In genomic region chr3:105367063-105367405, GRCh38 we compare ENCODE assay signal across 1 cellular context.
TF ChIP-seq lines count a peak whose summit lies in the region.

No MANE protein-coding gene starts in this region.

TF ChIP-seq in HepG2, 621 proteins besides CTCF, POLR2A, EP300 and RAD21 (continued from another document):
- TF ChIP-seq, protein P1, sequence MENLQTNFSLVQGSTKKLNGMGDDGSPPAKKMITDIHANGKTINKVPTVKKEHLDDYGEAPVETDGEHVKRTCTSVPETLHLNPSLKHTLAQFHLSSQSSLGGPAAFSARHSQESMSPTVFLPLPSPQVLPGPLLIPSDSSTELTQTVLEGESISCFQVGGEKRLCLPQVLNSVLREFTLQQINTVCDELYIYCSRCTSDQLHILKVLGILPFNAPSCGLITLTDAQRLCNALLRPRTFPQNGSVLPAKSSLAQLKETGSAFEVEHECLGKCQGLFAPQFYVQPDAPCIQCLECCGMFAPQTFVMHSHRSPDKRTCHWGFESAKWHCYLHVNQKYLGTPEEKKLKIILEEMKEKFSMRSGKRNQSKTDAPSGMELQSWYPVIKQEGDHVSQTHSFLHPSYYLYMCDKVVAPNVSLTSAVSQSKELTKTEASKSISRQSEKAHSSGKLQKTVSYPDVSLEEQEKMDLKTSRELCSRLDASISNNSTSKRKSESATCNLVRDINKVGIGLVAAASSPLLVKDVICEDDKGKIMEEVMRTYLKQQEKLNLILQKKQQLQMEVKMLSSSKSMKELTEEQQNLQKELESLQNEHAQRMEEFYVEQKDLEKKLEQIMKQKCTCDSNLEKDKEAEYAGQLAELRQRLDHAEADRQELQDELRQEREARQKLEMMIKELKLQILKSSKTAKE (CRISPR knock-in tag; IDR thresholded peaks at IDR 0.05; ENCODE audit: borderline replicate concordance): no peak
- TF ChIP-seq ZBTB7A (CRISPR knock-in tag; IDR thresholded peaks at IDR 0.05): no peak
- TF ChIP-seq DBP (CRISPR knock-in tag; IDR thresholded peaks at IDR 0.05; ENCODE audit: not compliant biosample characterization): no peak
- TF ChIP-seq ATF5 (CRISPR knock-in tag; IDR thresholded peaks at IDR 0.05; ENCODE audit: low read depth): no peak
- no peak for TF ChIP-seq KAT2B (IDR thresholded peaks at IDR 0.05; ENCODE audit: borderline replicate concordance, low read depth, low read length)
- TF ChIP-seq SSRP1 (CRISPR knock-in tag; IDR thresholded peaks at IDR 0.05): no peak
- no peak for TF ChIP-seq ZNF674 (CRISPR knock-in tag; IDR thresholded peaks at IDR 0.05; ENCODE audit: low read depth)
- TF ChIP-seq ZNF615 (CRISPR knock-in tag; IDR thresholded peaks at IDR 0.05; ENCODE audit: borderline replicate concordance): no peak
- no peak for TF ChIP-seq ZMYM3 (CRISPR knock-in tag; IDR thresholded peaks at IDR 0.05)
- TF ChIP-seq NFKBIZ (CRISPR knock-in tag; IDR thresholded peaks at IDR 0.05): no peak
- no peak for TF ChIP-seq NFE2L2 (IDR thresholded peaks at IDR 0.05; ENCODE audit: low read length)
- TF ChIP-seq ZNF30 (CRISPR knock-in tag; IDR thresholded peaks at IDR 0.05): 0 out of 2 replicates have a peak, but pooled peaks have one; percentile 9
- TF ChIP-seq SAFB2 (CRISPR knock-in tag; IDR thresholded peaks at IDR 0.05; ENCODE audit: borderline replicate concordance, low read depth): peak; percentile 68
- TF ChIP-seq ZNF546 (CRISPR knock-in tag; conservative IDR thresholded peaks at IDR 0.05): 0 out of 2 replicates have a peak, but pooled peaks have one; percentile 54
- 0 out of 2 replicates have a peak, but pooled peaks have one; percentile 0 for TF ChIP-seq SMYD3 (CRISPR knock-in tag; IDR thresholded peaks at IDR 0.05)
- no peak for TF ChIP-seq ZNF331 (CRISPR knock-in tag; IDR thresholded peaks at IDR 0.05)
- no peak for TF ChIP-seq ZNF589 (CRISPR knock-in tag; conservative IDR thresholded peaks at IDR 0.05)
- TF ChIP-seq ZNF749 (CRISPR knock-in tag; IDR thresholded peaks at IDR 0.05; ENCODE audit: borderline replicate concordance): no peak
- TF ChIP-seq GLI4 (CRISPR knock-in tag; IDR thresholded peaks at IDR 0.05; ENCODE audit: borderline replicate concordance): no peak
- peak; percentile 12; the same call in 1 of the 2 replicates for TF ChIP-seq SIN3A (IDR thresholded peaks at IDR 0.05; ENCODE audit: borderline replicate concordance, low read depth, low read length)
- TF ChIP-seq ZNF639 (CRISPR knock-in tag; conservative IDR thresholded peaks at IDR 0.05): no peak
- no peak for TF ChIP-seq ZNF724P (CRISPR knock-in tag; IDR thresholded peaks at IDR 0.05; ENCODE audit: borderline replicate concordance)
- no peak for TF ChIP-seq E2F1 (CRISPR knock-in tag; IDR thresholded peaks at IDR 0.05)
- no peak for TF ChIP-seq ZNF660 (CRISPR knock-in tag; IDR thresholded peaks at IDR 0.05; ENCODE audit: borderline replicate concordance, low read depth)
- TF ChIP-seq SNAPC2 (CRISPR knock-in tag; IDR thresholded peaks at IDR 0.05): 0 out of 2 replicates have a peak, but pooled peaks have one; percentile 6
- no peak for TF ChIP-seq HOXA5 (CRISPR knock-in tag; IDR thresholded peaks at IDR 0.05)
- no peak for TF ChIP-seq HNF4A (CRISPR knock-in tag; IDR thresholded peaks at IDR 0.05)
- TF ChIP-seq, protein P2, sequence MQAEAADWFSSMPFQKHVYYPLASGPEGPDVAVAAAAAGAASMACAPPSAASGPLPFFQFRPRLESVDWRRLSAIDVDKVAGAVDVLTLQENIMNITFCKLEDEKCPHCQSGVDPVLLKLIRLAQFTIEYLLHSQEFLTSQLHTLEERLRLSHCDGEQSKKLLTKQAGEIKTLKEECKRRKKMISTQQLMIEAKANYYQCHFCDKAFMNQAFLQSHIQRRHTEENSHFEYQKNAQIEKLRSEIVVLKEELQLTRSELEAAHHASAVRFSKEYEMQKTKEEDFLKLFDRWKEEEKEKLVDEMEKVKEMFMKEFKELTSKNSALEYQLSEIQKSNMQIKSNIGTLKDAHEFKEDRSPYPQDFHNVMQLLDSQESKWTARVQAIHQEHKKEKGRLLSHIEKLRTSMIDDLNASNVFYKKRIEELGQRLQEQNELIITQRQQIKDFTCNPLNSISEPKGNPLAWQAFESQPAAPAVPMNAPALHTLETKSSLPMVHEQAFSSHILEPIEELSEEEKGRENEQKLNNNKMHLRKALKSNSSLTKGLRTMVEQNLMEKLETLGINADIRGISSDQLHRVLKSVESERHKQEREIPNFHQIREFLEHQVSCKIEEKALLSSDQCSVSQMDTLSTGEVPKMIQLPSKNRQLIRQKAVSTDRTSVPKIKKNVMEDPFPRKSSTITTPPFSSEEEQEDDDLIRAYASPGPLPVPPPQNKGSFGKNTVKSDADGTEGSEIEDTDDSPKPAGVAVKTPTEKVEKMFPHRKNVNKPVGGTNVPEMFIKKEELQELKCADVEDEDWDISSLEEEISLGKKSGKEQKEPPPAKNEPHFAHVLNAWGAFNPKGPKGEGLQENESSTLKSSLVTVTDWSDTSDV (CRISPR knock-in tag; IDR thresholded peaks at IDR 0.05): no peak
- no peak for TF ChIP-seq ZNF20 (CRISPR knock-in tag; IDR thresholded peaks at IDR 0.05)
- 0 out of 2 replicates have a peak, but pooled peaks have one; percentile 1 for TF ChIP-seq ZBTB38 (CRISPR knock-in tag; IDR thresholded peaks at IDR 0.05)
- no peak for TF ChIP-seq GABPB1 (CRISPR knock-in tag; IDR thresholded peaks at IDR 0.05)
- TF ChIP-seq ZNF562 (CRISPR knock-in tag; IDR thresholded peaks at IDR 0.05; ENCODE audit: borderline replicate concordance): no peak
- no peak for TF ChIP-seq LCORL (IDR thresholded peaks at IDR 0.05)
- no peak; the same call in 1 of the 2 replicates for TF ChIP-seq LCORL (CRISPR knock-in tag; IDR thresholded peaks at IDR 0.05)
- no peak for TF ChIP-seq ZNF776 (CRISPR knock-in tag; IDR thresholded peaks at IDR 0.05)
- TF ChIP-seq ZBTB49 (CRISPR knock-in tag; IDR thresholded peaks at IDR 0.05; ENCODE audit: borderline replicate concordance): no peak
- TF ChIP-seq SMAD3 (CRISPR knock-in tag; IDR thresholded peaks at IDR 0.05): no peak
- TF ChIP-seq, protein P3, sequence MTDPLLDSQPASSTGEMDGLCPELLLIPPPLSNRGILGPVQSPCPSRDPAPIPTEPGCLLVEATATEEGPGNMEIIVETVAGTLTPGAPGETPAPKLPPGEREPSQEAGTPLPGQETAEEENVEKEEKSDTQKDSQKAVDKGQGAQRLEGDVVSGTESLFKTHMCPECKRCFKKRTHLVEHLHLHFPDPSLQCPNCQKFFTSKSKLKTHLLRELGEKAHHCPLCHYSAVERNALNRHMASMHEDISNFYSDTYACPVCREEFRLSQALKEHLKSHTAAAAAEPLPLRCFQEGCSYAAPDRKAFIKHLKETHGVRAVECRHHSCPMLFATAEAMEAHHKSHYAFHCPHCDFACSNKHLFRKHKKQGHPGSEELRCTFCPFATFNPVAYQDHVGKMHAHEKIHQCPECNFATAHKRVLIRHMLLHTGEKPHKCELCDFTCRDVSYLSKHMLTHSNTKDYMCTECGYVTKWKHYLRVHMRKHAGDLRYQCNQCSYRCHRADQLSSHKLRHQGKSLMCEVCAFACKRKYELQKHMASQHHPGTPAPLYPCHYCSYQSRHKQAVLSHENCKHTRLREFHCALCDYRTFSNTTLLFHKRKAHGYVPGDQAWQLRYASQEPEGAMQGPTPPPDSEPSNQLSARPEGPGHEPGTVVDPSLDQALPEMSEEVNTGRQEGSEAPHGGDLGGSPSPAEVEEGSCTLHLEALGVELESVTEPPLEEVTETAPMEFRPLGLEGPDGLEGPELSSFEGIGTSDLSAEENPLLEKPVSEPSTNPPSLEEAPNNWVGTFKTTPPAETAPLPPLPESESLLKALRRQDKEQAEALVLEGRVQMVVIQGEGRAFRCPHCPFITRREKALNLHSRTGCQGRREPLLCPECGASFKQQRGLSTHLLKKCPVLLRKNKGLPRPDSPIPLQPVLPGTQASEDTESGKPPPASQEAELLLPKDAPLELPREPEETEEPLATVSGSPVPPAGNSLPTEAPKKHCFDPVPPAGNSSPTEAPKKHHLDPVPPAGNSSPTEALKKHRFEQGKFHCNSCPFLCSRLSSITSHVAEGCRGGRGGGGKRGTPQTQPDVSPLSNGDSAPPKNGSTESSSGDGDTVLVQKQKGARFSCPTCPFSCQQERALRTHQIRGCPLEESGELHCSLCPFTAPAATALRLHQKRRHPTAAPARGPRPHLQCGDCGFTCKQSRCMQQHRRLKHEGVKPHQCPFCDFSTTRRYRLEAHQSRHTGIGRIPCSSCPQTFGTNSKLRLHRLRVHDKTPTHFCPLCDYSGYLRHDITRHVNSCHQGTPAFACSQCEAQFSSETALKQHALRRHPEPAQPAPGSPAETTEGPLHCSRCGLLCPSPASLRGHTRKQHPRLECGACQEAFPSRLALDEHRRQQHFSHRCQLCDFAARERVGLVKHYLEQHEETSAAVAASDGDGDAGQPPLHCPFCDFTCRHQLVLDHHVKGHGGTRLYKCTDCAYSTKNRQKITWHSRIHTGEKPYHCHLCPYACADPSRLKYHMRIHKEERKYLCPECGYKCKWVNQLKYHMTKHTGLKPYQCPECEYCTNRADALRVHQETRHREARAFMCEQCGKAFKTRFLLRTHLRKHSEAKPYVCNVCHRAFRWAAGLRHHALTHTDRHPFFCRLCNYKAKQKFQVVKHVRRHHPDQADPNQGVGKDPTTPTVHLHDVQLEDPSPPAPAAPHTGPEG (CRISPR knock-in tag; IDR thresholded peaks at IDR 0.05): no peak
- TF ChIP-seq ZBTB8A (CRISPR knock-in tag; IDR thresholded peaks at IDR 0.05; ENCODE audit: borderline replicate concordance, low read depth): no peak; the same call in 1 of the 2 replicates
- TF ChIP-seq MEIS2 (CRISPR knock-in tag; IDR thresholded peaks at IDR 0.05): no peak
- no peak for TF ChIP-seq ZNF460 (CRISPR knock-in tag; IDR thresholded peaks at IDR 0.05; ENCODE audit: borderline replicate concordance)
- no peak; the same call in 1 of the 2 replicates for TF ChIP-seq ZNF34 (CRISPR knock-in tag; IDR thresholded peaks at IDR 0.05; ENCODE audit: borderline replicate concordance)
- no peak for TF ChIP-seq ZNF629 (CRISPR knock-in tag; conservative IDR thresholded peaks at IDR 0.05)
- TF ChIP-seq, protein P4, sequence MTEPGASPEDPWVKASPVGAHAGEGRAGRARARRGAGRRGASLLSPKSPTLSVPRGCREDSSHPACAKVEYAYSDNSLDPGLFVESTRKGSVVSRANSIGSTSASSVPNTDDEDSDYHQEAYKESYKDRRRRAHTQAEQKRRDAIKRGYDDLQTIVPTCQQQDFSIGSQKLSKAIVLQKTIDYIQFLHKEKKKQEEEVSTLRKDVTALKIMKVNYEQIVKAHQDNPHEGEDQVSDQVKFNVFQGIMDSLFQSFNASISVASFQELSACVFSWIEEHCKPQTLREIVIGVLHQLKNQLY (CRISPR knock-in tag; IDR thresholded peaks at IDR 0.05): no peak
- no peak for TF ChIP-seq RFXANK (CRISPR knock-in tag; IDR thresholded peaks at IDR 0.05)
- TF ChIP-seq TBL1XR1 (IDR thresholded peaks at IDR 0.05; ENCODE audit: borderline replicate concordance, low read length, partially characterized antibody): no peak
- no peak for TF ChIP-seq SMARCC2 (IDR thresholded peaks at IDR 0.05)
- TF ChIP-seq ZZZ3 (CRISPR knock-in tag; IDR thresholded peaks at IDR 0.05; ENCODE audit: borderline replicate concordance): no peak
- TF ChIP-seq, protein P5, sequence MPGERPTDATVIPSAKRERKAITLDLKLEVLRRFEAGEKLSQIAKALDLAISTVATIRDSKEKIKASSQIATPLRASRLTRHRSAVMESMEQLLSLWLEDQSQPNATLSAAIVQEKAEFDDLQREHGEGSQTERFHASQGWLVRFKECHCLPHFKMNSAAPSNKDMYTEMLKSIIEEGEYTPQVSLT (CRISPR knock-in tag; IDR thresholded peaks at IDR 0.05; ENCODE audit: borderline replicate concordance, low read depth): 0 out of 2 replicates have a peak, but pooled peaks have one; percentile 41
- no peak for TF ChIP-seq ZNF564 (CRISPR knock-in tag; IDR thresholded peaks at IDR 0.05)
- no peak for TF ChIP-seq CEBPG (CRISPR knock-in tag; IDR thresholded peaks at IDR 0.05)
TF ChIP-seq in HepG2: peak in this region for 38.
